Comparison of ENCODE assay signal across 1 cellular context in genomic region chr16:667780-668518, GRCh38.
TF ChIP-seq lines count a peak whose summit lies in the region.

Gene RHOT2, plus strand, starts transcription at chr16:668132. Its CDS starts 68 bp downstream, at chr16:668200.

TF ChIP-seq in HepG2, 621 proteins besides CTCF, POLR2A, EP300 and RAD21 (continued from another document and continues in another):
- TF ChIP-seq, protein P1, sequence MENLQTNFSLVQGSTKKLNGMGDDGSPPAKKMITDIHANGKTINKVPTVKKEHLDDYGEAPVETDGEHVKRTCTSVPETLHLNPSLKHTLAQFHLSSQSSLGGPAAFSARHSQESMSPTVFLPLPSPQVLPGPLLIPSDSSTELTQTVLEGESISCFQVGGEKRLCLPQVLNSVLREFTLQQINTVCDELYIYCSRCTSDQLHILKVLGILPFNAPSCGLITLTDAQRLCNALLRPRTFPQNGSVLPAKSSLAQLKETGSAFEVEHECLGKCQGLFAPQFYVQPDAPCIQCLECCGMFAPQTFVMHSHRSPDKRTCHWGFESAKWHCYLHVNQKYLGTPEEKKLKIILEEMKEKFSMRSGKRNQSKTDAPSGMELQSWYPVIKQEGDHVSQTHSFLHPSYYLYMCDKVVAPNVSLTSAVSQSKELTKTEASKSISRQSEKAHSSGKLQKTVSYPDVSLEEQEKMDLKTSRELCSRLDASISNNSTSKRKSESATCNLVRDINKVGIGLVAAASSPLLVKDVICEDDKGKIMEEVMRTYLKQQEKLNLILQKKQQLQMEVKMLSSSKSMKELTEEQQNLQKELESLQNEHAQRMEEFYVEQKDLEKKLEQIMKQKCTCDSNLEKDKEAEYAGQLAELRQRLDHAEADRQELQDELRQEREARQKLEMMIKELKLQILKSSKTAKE (CRISPR knock-in tag; IDR thresholded peaks at IDR 0.05; ENCODE audit: borderline replicate concordance), result no peak
- TF ChIP-seq, protein P2, sequence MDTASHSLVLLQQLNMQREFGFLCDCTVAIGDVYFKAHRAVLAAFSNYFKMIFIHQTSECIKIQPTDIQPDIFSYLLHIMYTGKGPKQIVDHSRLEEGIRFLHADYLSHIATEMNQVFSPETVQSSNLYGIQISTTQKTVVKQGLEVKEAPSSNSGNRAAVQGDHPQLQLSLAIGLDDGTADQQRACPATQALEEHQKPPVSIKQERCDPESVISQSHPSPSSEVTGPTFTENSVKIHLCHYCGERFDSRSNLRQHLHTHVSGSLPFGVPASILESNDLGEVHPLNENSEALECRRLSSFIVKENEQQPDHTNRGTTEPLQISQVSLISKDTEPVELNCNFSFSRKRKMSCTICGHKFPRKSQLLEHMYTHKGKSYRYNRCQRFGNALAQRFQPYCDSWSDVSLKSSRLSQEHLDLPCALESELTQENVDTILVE (CRISPR knock-in tag; IDR thresholded peaks at IDR 0.05), result peak; percentile 87; the same call in 1 of the 2 replicates
- peak; percentile 62 for TF ChIP-seq RXRB (CRISPR knock-in tag; IDR thresholded peaks at IDR 0.05; ENCODE audit: borderline replicate concordance)
- peak; percentile 46; the same call in 1 of the 2 replicates for TF ChIP-seq ZBTB7B (CRISPR knock-in tag; IDR thresholded peaks at IDR 0.05)
- no peak for TF ChIP-seq GTF2F1 (IDR thresholded peaks at IDR 0.05; ENCODE audit: low read length)
- peak; percentile 88; the same call in 1 of the 2 replicates for TF ChIP-seq KLF12 (CRISPR knock-in tag; IDR thresholded peaks at IDR 0.05; ENCODE audit: borderline replicate concordance)
- TF ChIP-seq CCDC6 (CRISPR knock-in tag; IDR thresholded peaks at IDR 0.05), result peak; percentile 96
- TF ChIP-seq ZNF761 (CRISPR knock-in tag; conservative IDR thresholded peaks at IDR 0.05), result peak; percentile 93
- TF ChIP-seq SIX1 (CRISPR knock-in tag; IDR thresholded peaks at IDR 0.05; ENCODE audit: borderline replicate concordance), result 0 out of 2 replicates have a peak, but pooled peaks have one; percentile 30
- no peak for TF ChIP-seq REXO4 (CRISPR knock-in tag; IDR thresholded peaks at IDR 0.05; ENCODE audit: borderline replicate concordance)
- peak; percentile 69 for TF ChIP-seq POLR2AphosphoS5 (IDR thresholded peaks at IDR 0.05; ENCODE audit: low read depth, low read length)
- no peak for TF ChIP-seq ZNF780A (CRISPR knock-in tag; IDR thresholded peaks at IDR 0.05)
- peak; percentile 17; the same call in 1 of the 2 replicates for TF ChIP-seq ZNF501 (CRISPR knock-in tag; IDR thresholded peaks at IDR 0.05)
- no peak for TF ChIP-seq KAT2B (IDR thresholded peaks at IDR 0.05; ENCODE audit: borderline replicate concordance, low read depth, low read length)
- peak; percentile 95 for TF ChIP-seq GABPB1 (CRISPR knock-in tag; IDR thresholded peaks at IDR 0.05)
- peak; percentile 10; the same call in 1 of the 2 replicates for TF ChIP-seq CREB1 (IDR thresholded peaks at IDR 0.05)
- TF ChIP-seq CREB1 (CRISPR knock-in tag; IDR thresholded peaks at IDR 0.05), result no peak
- peak; percentile 44; the same call in 1 of the 2 replicates for TF ChIP-seq ZSCAN31 (CRISPR knock-in tag; IDR thresholded peaks at IDR 0.05; ENCODE audit: low read depth)
- TF ChIP-seq MXI1 (IDR thresholded peaks at IDR 0.05; ENCODE audit: borderline replicate concordance, low read depth, low read length), result peak; percentile 87; the same call in 1 of the 3 replicates
- TF ChIP-seq CEBPB (IDR thresholded peaks at IDR 0.05; ENCODE audit: borderline replicate concordance, low read depth, low read length), result peak; percentile 73; the same call in 1 of the 2 replicates
- TF ChIP-seq MED8 (CRISPR knock-in tag; IDR thresholded peaks at IDR 0.05; ENCODE audit: insufficient replicate concordance), result no peak
- TF ChIP-seq, protein P3, sequence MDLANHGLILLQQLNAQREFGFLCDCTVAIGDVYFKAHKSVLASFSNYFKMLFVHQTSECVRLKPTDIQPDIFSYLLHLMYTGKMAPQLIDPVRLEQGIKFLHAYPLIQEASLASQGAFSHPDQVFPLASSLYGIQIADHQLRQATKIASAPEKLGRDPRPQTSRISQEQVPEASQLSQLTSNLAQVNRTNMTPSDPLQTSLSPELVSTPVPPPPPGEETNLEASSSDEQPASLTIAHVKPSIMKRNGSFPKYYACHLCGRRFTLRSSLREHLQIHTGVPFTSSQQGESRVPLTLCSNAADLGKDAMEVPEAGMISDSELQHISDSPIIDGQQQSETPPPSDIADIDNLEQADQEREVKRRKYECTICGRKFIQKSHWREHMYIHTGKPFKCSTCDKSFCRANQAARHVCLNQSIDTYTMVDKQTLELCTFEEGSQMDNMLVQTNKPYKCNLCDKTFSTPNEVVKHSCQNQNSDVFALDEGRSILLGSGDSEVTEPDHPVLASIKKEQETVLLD (CRISPR knock-in tag; IDR thresholded peaks at IDR 0.05; ENCODE audit: low read depth), result peak; percentile 94
- no peak; the same call in 1 of the 2 replicates for TF ChIP-seq CAMTA2 (CRISPR knock-in tag; IDR thresholded peaks at IDR 0.05; ENCODE audit: borderline replicate concordance)
- TF ChIP-seq, protein P4, sequence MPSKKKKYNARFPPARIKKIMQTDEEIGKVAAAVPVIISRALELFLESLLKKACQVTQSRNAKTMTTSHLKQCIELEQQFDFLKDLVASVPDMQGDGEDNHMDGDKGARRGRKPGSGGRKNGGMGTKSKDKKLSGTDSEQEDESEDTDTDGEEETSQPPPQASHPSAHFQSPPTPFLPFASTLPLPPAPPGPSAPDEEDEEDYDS (CRISPR knock-in tag; IDR thresholded peaks at IDR 0.05), result peak; percentile 61; the same call in 1 of the 2 replicates
- no peak for TF ChIP-seq FOSL1 (CRISPR knock-in tag; IDR thresholded peaks at IDR 0.05; ENCODE audit: borderline replicate concordance)
- 0 out of 2 replicates have a peak, but pooled peaks have one; percentile 72 for TF ChIP-seq SSRP1 (CRISPR knock-in tag; IDR thresholded peaks at IDR 0.05)
- no peak for TF ChIP-seq ZNF12 (CRISPR knock-in tag; IDR thresholded peaks at IDR 0.05)
- TF ChIP-seq YY1 (IDR thresholded peaks at IDR 0.05; ENCODE audit: insufficient read depth, insufficient replicate concordance, low read depth, low read length), result peak; percentile 95
- TF ChIP-seq ZNF543 (CRISPR knock-in tag; IDR thresholded peaks at IDR 0.05), result peak; percentile 59; the same call in 1 of the 2 replicates
- no peak for TF ChIP-seq SP140L (CRISPR knock-in tag; IDR thresholded peaks at IDR 0.05; ENCODE audit: borderline replicate concordance)
- TF ChIP-seq STAG1 (CRISPR knock-in tag; IDR thresholded peaks at IDR 0.05), result peak; percentile 67
- TF ChIP-seq SMARCE1 (IDR thresholded peaks at IDR 0.05; ENCODE audit: borderline replicate concordance), result no peak
- no peak for TF ChIP-seq MIER2 (CRISPR knock-in tag; IDR thresholded peaks at IDR 0.05)
- TF ChIP-seq YEATS4 (CRISPR knock-in tag; IDR thresholded peaks at IDR 0.05; ENCODE audit: borderline replicate concordance), result peak; percentile 97
- TF ChIP-seq MIER3 (CRISPR knock-in tag; IDR thresholded peaks at IDR 0.05; ENCODE audit: borderline replicate concordance), result peak; percentile 44; the same call in 1 of the 2 replicates
- TF ChIP-seq NRL (CRISPR knock-in tag; IDR thresholded peaks at IDR 0.05; ENCODE audit: borderline replicate concordance), result no peak
- peak; percentile 75 for TF ChIP-seq ELF1 (CRISPR knock-in tag; IDR thresholded peaks at IDR 0.05)
- TF ChIP-seq HDAC6 (IDR thresholded peaks at IDR 0.05; ENCODE audit: low read depth, low read length), result no peak
- TF ChIP-seq ZSCAN9 (CRISPR knock-in tag; IDR thresholded peaks at IDR 0.05; ENCODE audit: borderline replicate concordance), result peak; percentile 66; the same call in 1 of the 2 replicates
- TF ChIP-seq, protein P5, sequence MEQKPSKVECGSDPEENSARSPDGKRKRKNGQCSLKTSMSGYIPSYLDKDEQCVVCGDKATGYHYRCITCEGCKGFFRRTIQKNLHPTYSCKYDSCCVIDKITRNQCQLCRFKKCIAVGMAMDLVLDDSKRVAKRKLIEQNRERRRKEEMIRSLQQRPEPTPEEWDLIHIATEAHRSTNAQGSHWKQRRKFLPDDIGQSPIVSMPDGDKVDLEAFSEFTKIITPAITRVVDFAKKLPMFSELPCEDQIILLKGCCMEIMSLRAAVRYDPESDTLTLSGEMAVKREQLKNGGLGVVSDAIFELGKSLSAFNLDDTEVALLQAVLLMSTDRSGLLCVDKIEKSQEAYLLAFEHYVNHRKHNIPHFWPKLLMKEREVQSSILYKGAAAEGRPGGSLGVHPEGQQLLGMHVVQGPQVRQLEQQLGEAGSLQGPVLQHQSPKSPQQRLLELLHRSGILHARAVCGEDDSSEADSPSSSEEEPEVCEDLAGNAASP (CRISPR knock-in tag; IDR thresholded peaks at IDR 0.05; ENCODE audit: borderline replicate concordance), result 0 out of 2 replicates have a peak, but pooled peaks have one; percentile 25
- TF ChIP-seq GTF3A (CRISPR knock-in tag; conservative IDR thresholded peaks at IDR 0.05), result no peak
- no peak for TF ChIP-seq PRDM10 (CRISPR knock-in tag; IDR thresholded peaks at IDR 0.05; ENCODE audit: low read depth)
- TF ChIP-seq IRF9 (CRISPR knock-in tag; IDR thresholded peaks at IDR 0.05; ENCODE audit: borderline replicate concordance), result peak; percentile 67; the same call in 1 of the 2 replicates
- TF ChIP-seq ZNF816 (CRISPR knock-in tag; IDR thresholded peaks at IDR 0.05; ENCODE audit: borderline replicate concordance), result no peak
- no peak for TF ChIP-seq PREB (CRISPR knock-in tag; IDR thresholded peaks at IDR 0.05)
- peak; percentile 95 for TF ChIP-seq ZMYM4 (CRISPR knock-in tag; IDR thresholded peaks at IDR 0.05)
- peak; percentile 75; the same call in 1 of the 2 replicates for TF ChIP-seq THAP7 (CRISPR knock-in tag; IDR thresholded peaks at IDR 0.05)
- TF ChIP-seq SAFB2 (CRISPR knock-in tag; IDR thresholded peaks at IDR 0.05; ENCODE audit: borderline replicate concordance, low read depth), result peak; percentile 88
- peak; percentile 73; the same call in 1 of the 2 replicates for TF ChIP-seq ZNF235 (CRISPR knock-in tag; IDR thresholded peaks at IDR 0.05; ENCODE audit: borderline replicate concordance)
- peak; percentile 78; the same call in 1 of the 2 replicates for TF ChIP-seq MYC (CRISPR knock-in tag; IDR thresholded peaks at IDR 0.05; ENCODE audit: borderline replicate concordance)
- peak; percentile 78; the same call in 1 of the 2 replicates for TF ChIP-seq KDM2A (CRISPR knock-in tag; IDR thresholded peaks at IDR 0.05; ENCODE audit: borderline replicate concordance, low read depth)
- TF ChIP-seq BORCS8-MEF2B (CRISPR knock-in tag; IDR thresholded peaks at IDR 0.05), result peak; percentile 63
- TF ChIP-seq ZNF788 (CRISPR knock-in tag; IDR thresholded peaks at IDR 0.05; ENCODE audit: borderline replicate concordance), result peak; percentile 86; the same call in 1 of the 2 replicates
- 0 out of 2 replicates have a peak, but pooled peaks have one; percentile 37 for TF ChIP-seq ZBTB20 (CRISPR knock-in tag; IDR thresholded peaks at IDR 0.05; ENCODE audit: borderline replicate concordance, low read depth)
- TF ChIP-seq MAZ (IDR thresholded peaks at IDR 0.05; ENCODE audit: borderline replicate concordance, low read depth, low read length), result peak; percentile 95
- peak; percentile 99 for TF ChIP-seq MAZ (CRISPR knock-in tag; IDR thresholded peaks at IDR 0.05; ENCODE audit: low read depth)
- TF ChIP-seq ZNF577 (CRISPR knock-in tag; IDR thresholded peaks at IDR 0.05; ENCODE audit: borderline replicate concordance, low read depth), result no peak
